In the genomic region with DNA sequence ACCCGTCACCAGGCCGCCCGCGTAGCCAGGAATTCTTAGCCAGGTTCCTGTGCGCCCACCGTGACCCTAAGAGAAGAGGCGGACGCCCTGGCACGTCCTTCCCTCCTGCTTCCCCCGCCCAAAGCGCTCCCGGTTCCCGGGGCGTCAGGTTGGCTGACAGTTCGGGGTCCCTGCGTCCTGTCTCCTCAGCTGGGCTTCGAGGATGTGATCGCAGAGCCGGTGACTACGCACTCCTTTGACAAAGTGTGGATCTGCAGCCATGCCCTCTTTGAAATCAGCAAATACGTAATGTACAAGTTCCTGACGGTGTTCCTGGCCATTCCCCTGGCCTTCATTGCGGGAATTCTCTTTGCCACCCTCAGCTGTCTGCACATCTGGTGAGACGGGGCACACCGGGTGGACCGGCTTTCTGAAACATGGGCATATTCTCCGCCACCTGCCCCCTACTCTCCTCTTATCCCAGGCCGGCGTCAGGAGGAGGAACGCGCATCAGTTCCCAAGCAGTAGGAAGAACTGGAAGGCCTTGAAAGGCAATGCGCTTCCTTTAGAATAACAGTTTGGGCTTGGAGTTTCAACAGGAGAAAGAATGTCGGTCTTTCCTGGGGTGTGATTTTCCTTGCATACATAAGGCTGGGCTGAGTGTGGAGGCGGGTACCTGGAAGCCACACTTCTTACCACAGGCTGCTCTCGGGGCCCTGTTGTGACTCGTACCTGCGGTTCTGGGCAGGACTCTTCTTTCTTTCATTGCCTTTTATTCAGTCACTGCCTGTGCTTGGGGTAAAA, we compare ENCODE assay signal across 8 cellular contexts. TPM values are rescaled to one million over a fixed set of nuclear protein-coding genes. Genes with fewer than 3 reads are reported as not detected.
DNase-seq lines count a peak whose midpoint lies in the region; ATAC-seq and TF ChIP-seq lines count a peak whose summit lies in the region.

No MANE protein-coding gene starts in this region.

- peaks cover 12% of the 10 kb centered on the region for H3K4me1 Mint-ChIP-seq in activated CD4-positive, alpha-beta T cell treated with anti-CD3 and anti-CD28 coated beads, Interleukin-2, amount 10 ng/mL, durations not matched to agents 7 days and 5 days
- H3K4me1 Mint-ChIP-seq in endothelial cell (ENCODE audit: unreplicated experiment), result peaks cover 26% of the 10 kb centered on the region

- H3K36me3 ChIP-seq in mucosa of descending colon (ENCODE audit: low read depth) (no peaks in the 10 kb centered on the region), tibial artery (peaks cover 0 to 2% (median 0%) of the 10 kb centered on the region in 3 donors)

- no peaks in the 10 kb centered on the region for H3K36me3 Mint-ChIP-seq in activated CD4-positive, alpha-beta T cell treated with anti-CD3 and anti-CD28 coated beads, Interleukin-2, amount 10 ng/mL, durations not matched to agents 7 days and 5 days (ENCODE audit: low read depth)
- H3K36me3 Mint-ChIP-seq in endothelial cell (ENCODE audit: low read depth, unreplicated experiment), result peaks cover 5% of the 10 kb centered on the region

- CTCF ChIA-PET in activated CD4-positive, alpha-beta T cell treated with anti-CD3 and anti-CD28 coated beads, Interleukin-2, amount 10 ng/mL, durations not matched to agents 7 days and 5 days (lab: Charles Lee), result no interaction called here

- H3K4me3 Mint-ChIP-seq in activated CD4-positive, alpha-beta T cell treated with anti-CD3 and anti-CD28 coated beads, Interleukin-2, amount 10 ng/mL, durations not matched to agents 7 days and 5 days, result peak overlapping the region; percentile 39
- H3K4me3 Mint-ChIP-seq in endothelial cell (ENCODE audit: unreplicated experiment), result peak overlapping the region; percentile 97

- no peak overlapping the region for H3K27ac Mint-ChIP-seq in activated CD4-positive, alpha-beta T cell treated with anti-CD3 and anti-CD28 coated beads, Interleukin-2, amount 10 ng/mL, durations not matched to agents 7 days and 5 days
- H3K27ac Mint-ChIP-seq in endothelial cell (ENCODE audit: unreplicated experiment), result peak overlapping the region; percentile 89

- peak; percentile 58 for ATAC-seq in GM18858 (IDR thresholded peaks at IDR 0.05; ENCODE audit: unreplicated experiment)
- ATAC-seq in HG02981 (IDR thresholded peaks at IDR 0.05; ENCODE audit: unreplicated experiment), result peak; percentile 63
- peak; percentile 51 for ATAC-seq in mucosa of descending colon

- peak overlapping the region; percentile 22 for H3K4me3 ChIP-seq in mucosa of descending colon
- H3K4me3 ChIP-seq in tibial artery, result peak overlapping the region; percentile 84 to 96

- peak; percentile 33 for DNase-seq in activated CD4-positive, alpha-beta T cell treated with anti-CD3 and anti-CD28 coated beads, Interleukin-2, amount 10 ng/mL, durations not matched to agents 7 days and 5 days
- DNase-seq in endothelial cell (ENCODE audit: low spot score), result peak; percentile 38
- peak in 2 of 3 donors; percentile 21 to 41 for DNase-seq in mucosa of descending colon
- peak in 1 of 2 donors; percentile 71 for DNase-seq in tibial artery
- DNase-seq in NOMO-1 treated with dmso at 0.1 percent for 144 hours (lab: John Stamatoyannopoulos, UW; ENCODE audit: unreplicated experiment), result no peak
- DNase-seq in effector CD8-positive, alpha-beta T cell (lab: John Stamatoyannopoulos, UW), result no peak

- no peak for TF ChIP-seq CTCF in endothelial cell (IDR thresholded peaks at IDR 0.05; ENCODE audit: unreplicated experiment)
- no peak for TF ChIP-seq CTCF in mucosa of descending colon (IDR thresholded peaks at IDR 0.05)
- TF ChIP-seq CTCF in tibial artery (IDR thresholded peaks at IDR 0.05), result no peak

- peaks cover 63% of the 10 kb centered on the region for H3K27me3 Mint-ChIP-seq in activated CD4-positive, alpha-beta T cell treated with anti-CD3 and anti-CD28 coated beads, Interleukin-2, amount 10 ng/mL, durations not matched to agents 7 days and 5 days
- H3K27me3 Mint-ChIP-seq in endothelial cell (ENCODE audit: unreplicated experiment), result peaks cover 2% of the 10 kb centered on the region

- H3K9me3 ChIP-seq in mucosa of descending colon, result no peaks in the 10 kb centered on the region
- no peaks in the 10 kb centered on the region for H3K9me3 ChIP-seq in tibial artery

- H3K4me1 ChIP-seq in mucosa of descending colon (ENCODE audit: low read depth) (peaks cover 8% of the 10 kb centered on the region), tibial artery (peaks cover 0 to 56% (median 18%) of the 10 kb centered on the region in 4 donors)

- no peaks in the 10 kb centered on the region for H3K27me3 ChIP-seq in tibial artery

- peak overlapping the region; percentile 98 for H3K27ac ChIP-seq in tibial artery

- POLR2A ChIA-PET in activated CD4-positive, alpha-beta T cell treated with anti-CD3 and anti-CD28 coated beads, Interleukin-2, amount 10 ng/mL, durations not matched to agents 7 days and 5 days (lab: Charles Lee), result no interaction called here

- intact Hi-C loops in mucosa of descending colon (cut with DNase I, micrococcal nuclease) (no loop called here), tibial artery (cut with DNase I; ENCODE audit: low total_unique reads) (no loop called here)

- no peaks in the 10 kb centered on the region for H3K9me3 Mint-ChIP-seq in activated CD4-positive, alpha-beta T cell treated with anti-CD3 and anti-CD28 coated beads, Interleukin-2, amount 10 ng/mL, durations not matched to agents 7 days and 5 days
- no peaks in the 10 kb centered on the region for H3K9me3 Mint-ChIP-seq in endothelial cell (ENCODE audit: unreplicated experiment)

RNA-seq across cellular contexts. Expression of gene CAV2, which starts 0.7 kb away (rescaled TPM):
- not detected for total RNA-seq in activated CD4-positive, alpha-beta T cell treated with anti-CD3 and anti-CD28 coated beads, Interleukin-2, amount 10 ng/mL, durations not matched to agents 7 days and 5 days
- 35.5 TPM for total RNA-seq in endothelial cell (ENCODE audit: unreplicated experiment)
- total RNA-seq in mucosa of descending colon, result 10 to 100 TPM in 2 of 3 donors, 1 to 10 TPM in 1; 6.3 to 42.4 (median 10.2) TPM

RNA-seq across cellular contexts. Expression of gene CAV1, which starts 24.6 kb away (rescaled TPM):
- not detected for total RNA-seq in activated CD4-positive, alpha-beta T cell treated with anti-CD3 and anti-CD28 coated beads, Interleukin-2, amount 10 ng/mL, durations not matched to agents 7 days and 5 days
- 48.2 TPM for total RNA-seq in endothelial cell (ENCODE audit: unreplicated experiment)
- total RNA-seq in mucosa of descending colon, result 100 to 1,000 TPM in 1 of 3 donors, 10 to 100 TPM in 2; 17.9 to 248 (median 46.1) TPM

Comparison
In these comparisons a context has a peak if more than half of its experiments do, and no peak if none do; other contexts are left out.
1. DNase-seq: peak in activated CD4-positive, alpha-beta T cell treated with anti-CD3 and anti-CD28 coated beads, Interleukin-2, amount 10 ng/mL, durations not matched to agents 7 days and 5 days (single experiment), endothelial cell (single experiment) and mucosa of descending colon (2 of 3); none in NOMO-1 treated with dmso at 0.1 percent for 144 hours (single experiment) and effector CD8-positive, alpha-beta T cell (single experiment).
2. RNA of gene CAV2, which starts 0.7 kb away (total RNA-seq): 35.5 TPM in endothelial cell (single experiment) and 6.3 to 42.4 TPM in mucosa of descending colon; not detected in activated CD4-positive, alpha-beta T cell treated with anti-CD3 and anti-CD28 coated beads, Interleukin-2, amount 10 ng/mL, durations not matched to agents 7 days and 5 days; every median in the first group is over 4 times any median in the second.
3. RNA of gene CAV1, which starts 24.6 kb away (total RNA-seq): 48.2 TPM in endothelial cell (single experiment) and 17.9 to 248 TPM in mucosa of descending colon; not detected in activated CD4-positive, alpha-beta T cell treated with anti-CD3 and anti-CD28 coated beads, Interleukin-2, amount 10 ng/mL, durations not matched to agents 7 days and 5 days; every median in the first group is over 10 times any median in the second.
4. Peak in every context shown above with its lines, with median percentiles within 50 percentile points of each other: ATAC-seq.